1 cellular context compared by ENCODE assay signal in the genomic region with DNA sequence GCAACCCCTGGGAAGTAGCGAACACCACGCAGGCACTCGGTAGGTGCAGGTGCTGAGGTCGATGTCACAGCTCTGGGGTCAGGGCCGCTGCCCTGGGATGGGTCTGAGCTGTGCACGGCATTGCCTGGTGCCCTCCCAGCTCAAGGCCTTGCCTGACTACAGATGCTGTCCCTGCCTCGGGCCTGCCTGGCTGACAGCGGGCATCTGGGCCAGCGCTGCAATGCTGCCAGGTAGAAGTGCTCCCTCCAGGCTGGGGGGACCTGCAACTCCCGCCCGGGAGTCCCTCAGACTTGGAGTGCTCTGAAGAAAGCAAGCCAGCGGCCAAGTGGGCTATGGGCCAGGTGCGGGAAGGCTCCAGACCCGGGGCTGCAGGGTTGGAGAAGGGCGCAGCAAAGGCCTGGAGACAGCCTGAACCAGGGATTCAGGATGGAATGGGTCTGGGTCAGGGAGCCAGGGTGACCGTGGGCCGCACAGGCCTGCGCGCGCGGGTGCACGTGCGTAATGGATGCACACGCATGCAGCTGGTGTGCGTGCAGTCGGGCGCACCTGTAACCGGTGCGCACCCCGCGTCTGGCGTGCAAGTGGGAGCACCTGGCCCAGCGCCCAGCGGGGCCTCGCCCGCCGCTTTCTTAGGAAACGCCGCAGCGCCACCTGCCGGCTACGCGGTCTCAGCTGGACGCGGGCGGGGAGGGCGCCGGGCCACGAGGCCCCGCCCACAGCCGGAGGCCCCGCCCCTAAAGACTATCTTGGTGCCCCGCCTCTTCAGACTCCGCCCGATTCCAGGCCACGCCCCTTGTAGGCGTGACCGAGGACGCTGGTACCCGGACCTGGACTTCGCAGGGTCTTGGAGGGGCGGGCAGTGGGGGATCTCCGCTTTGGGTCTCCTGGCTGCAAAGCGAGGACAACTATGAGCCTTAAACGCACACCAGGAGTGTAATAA.
TF ChIP-seq lines count a peak whose summit lies in the region.

No MANE protein-coding gene starts in this region.

TF ChIP-seq in HepG2, 621 proteins besides CTCF, POLR2A, EP300 and RAD21 (continued from another document and continues in another):
- TF ChIP-seq, protein P1, sequence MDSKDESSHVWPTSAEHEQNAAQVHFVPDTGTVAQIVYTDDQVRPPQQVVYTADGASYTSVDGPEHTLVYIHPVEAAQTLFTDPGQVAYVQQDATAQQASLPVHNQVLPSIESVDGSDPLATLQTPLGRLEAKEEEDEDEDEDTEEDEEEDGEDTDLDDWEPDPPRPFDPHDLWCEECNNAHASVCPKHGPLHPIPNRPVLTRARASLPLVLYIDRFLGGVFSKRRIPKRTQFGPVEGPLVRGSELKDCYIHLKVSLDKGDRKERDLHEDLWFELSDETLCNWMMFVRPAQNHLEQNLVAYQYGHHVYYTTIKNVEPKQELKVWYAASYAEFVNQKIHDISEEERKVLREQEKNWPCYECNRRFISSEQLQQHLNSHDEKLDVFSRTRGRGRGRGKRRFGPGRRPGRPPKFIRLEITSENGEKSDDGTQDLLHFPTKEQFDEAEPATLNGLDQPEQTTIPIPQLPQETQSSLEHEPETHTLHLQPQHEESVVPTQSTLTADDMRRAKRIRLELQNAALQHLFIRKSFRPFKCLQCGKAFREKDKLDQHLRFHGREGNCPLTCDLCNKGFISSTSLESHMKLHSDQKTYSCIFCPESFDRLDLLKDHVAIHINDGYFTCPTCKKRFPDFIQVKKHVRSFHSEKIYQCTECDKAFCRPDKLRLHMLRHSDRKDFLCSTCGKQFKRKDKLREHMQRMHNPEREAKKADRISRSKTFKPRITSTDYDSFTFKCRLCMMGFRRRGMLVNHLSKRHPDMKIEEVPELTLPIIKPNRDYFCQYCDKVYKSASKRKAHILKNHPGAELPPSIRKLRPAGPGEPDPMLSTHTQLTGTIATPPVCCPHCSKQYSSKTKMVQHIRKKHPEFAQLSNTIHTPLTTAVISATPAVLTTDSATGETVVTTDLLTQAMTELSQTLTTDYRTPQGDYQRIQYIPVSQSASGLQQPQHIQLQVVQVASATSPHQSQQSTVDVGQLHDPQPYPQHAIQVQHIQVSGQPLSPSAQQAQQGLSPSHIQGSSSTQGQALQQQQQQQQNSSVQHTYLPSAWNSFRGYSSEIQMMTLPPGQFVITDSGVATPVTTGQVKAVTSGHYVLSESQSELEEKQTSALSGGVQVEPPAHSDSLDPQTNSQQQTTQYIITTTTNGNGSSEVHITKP (CRISPR knock-in tag; IDR thresholded peaks at IDR 0.05; ENCODE audit: low read depth): no peak
- TF ChIP-seq ZC3H13 (CRISPR knock-in tag; IDR thresholded peaks at IDR 0.05) (no peak), MEIS2 (CRISPR knock-in tag; IDR thresholded peaks at IDR 0.05) (peak; percentile 44; the same call in 1 of the 2 replicates), HIVEP1 (CRISPR knock-in tag; IDR thresholded peaks at IDR 0.05) (peak; percentile 14; the same call in 1 of the 2 replicates), ZNF883 (CRISPR knock-in tag; IDR thresholded peaks at IDR 0.05; ENCODE audit: not compliant biosample characterization) (peak; percentile 62), HCFC1 (IDR thresholded peaks at IDR 0.05; ENCODE audit: low read depth, low read length) (no peak), FOXK1 (CRISPR knock-in tag; IDR thresholded peaks at IDR 0.05; ENCODE audit: borderline replicate concordance, low read depth) (no peak), NRL (CRISPR knock-in tag; IDR thresholded peaks at IDR 0.05; ENCODE audit: borderline replicate concordance) (no peak), ZNF615 (CRISPR knock-in tag; IDR thresholded peaks at IDR 0.05; ENCODE audit: borderline replicate concordance) (no peak), HNRNPLL (IDR thresholded peaks at IDR 0.05; ENCODE audit: low read depth, low read length, poor library complexity, severe bottlenecking) (peak; percentile 63), ZNF501 (CRISPR knock-in tag; IDR thresholded peaks at IDR 0.05) (peak; percentile 83), MZF1 (CRISPR knock-in tag; IDR thresholded peaks at IDR 0.05; ENCODE audit: borderline replicate concordance) (no peak), BHLHE40 (IDR thresholded peaks at IDR 0.05; ENCODE audit: low read length) (0 out of 2 replicates have a peak, but pooled peaks have one; percentile 5), ZNF274 (CRISPR knock-in tag; IDR thresholded peaks at IDR 0.05) (0 out of 2 replicates have a peak, but pooled peaks have one; percentile 34), POLR2AphosphoS5 (IDR thresholded peaks at IDR 0.05; ENCODE audit: low read depth, low read length) (no peak), ZNF710 (CRISPR knock-in tag; IDR thresholded peaks at IDR 0.05; ENCODE audit: borderline replicate concordance) (0 out of 2 replicates have a peak, but pooled peaks have one; percentile 27), TOPORS (CRISPR knock-in tag; IDR thresholded peaks at IDR 0.05) (no peak), RXRB (CRISPR knock-in tag; IDR thresholded peaks at IDR 0.05; ENCODE audit: borderline replicate concordance) (0 out of 2 replicates have a peak, but pooled peaks have one; percentile 8), ZNF17 (CRISPR knock-in tag; IDR thresholded peaks at IDR 0.05) (no peak), POLR2AphosphoS2 (IDR thresholded peaks at IDR 0.05; ENCODE audit: low read depth, low read length) (no peak), ZNF317 (CRISPR knock-in tag; IDR thresholded peaks at IDR 0.05) (0 out of 2 replicates have a peak, but pooled peaks have one; percentile 23), KDM6A (CRISPR knock-in tag; IDR thresholded peaks at IDR 0.05; ENCODE audit: low read depth) (no peak), ZNF451 (CRISPR knock-in tag; IDR thresholded peaks at IDR 0.05) (no peak), CBX2 (IDR thresholded peaks at IDR 0.05; ENCODE audit: low read depth, low read length) (no peak), CBX2 (CRISPR knock-in tag; IDR thresholded peaks at IDR 0.05; ENCODE audit: low read depth) (no peak), ZSCAN12 (CRISPR knock-in tag; IDR thresholded peaks at IDR 0.05) (0 out of 2 replicates have a peak, but pooled peaks have one; percentile 63), PRDM15 (CRISPR knock-in tag; IDR thresholded peaks at IDR 0.05) (peak; percentile 81; the same call in 1 of the 2 replicates), SP2 (CRISPR knock-in tag; IDR thresholded peaks at IDR 0.05) (no peak; the same call in 1 of the 2 replicates), ATF1 (CRISPR knock-in tag; IDR thresholded peaks at IDR 0.05) (no peak)
- TF ChIP-seq, protein P2, sequence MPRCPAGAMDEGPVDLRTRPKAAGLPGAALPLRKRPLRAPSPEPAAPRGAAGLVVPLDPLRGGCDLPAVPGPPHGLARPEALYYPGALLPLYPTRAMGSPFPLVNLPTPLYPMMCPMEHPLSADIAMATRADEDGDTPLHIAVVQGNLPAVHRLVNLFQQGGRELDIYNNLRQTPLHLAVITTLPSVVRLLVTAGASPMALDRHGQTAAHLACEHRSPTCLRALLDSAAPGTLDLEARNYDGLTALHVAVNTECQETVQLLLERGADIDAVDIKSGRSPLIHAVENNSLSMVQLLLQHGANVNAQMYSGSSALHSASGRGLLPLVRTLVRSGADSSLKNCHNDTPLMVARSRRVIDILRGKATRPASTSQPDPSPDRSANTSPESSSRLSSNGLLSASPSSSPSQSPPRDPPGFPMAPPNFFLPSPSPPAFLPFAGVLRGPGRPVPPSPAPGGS (CRISPR knock-in tag; IDR thresholded peaks at IDR 0.05): peak; percentile 57; the same call in 1 of the 2 replicates
- TF ChIP-seq, protein P3, sequence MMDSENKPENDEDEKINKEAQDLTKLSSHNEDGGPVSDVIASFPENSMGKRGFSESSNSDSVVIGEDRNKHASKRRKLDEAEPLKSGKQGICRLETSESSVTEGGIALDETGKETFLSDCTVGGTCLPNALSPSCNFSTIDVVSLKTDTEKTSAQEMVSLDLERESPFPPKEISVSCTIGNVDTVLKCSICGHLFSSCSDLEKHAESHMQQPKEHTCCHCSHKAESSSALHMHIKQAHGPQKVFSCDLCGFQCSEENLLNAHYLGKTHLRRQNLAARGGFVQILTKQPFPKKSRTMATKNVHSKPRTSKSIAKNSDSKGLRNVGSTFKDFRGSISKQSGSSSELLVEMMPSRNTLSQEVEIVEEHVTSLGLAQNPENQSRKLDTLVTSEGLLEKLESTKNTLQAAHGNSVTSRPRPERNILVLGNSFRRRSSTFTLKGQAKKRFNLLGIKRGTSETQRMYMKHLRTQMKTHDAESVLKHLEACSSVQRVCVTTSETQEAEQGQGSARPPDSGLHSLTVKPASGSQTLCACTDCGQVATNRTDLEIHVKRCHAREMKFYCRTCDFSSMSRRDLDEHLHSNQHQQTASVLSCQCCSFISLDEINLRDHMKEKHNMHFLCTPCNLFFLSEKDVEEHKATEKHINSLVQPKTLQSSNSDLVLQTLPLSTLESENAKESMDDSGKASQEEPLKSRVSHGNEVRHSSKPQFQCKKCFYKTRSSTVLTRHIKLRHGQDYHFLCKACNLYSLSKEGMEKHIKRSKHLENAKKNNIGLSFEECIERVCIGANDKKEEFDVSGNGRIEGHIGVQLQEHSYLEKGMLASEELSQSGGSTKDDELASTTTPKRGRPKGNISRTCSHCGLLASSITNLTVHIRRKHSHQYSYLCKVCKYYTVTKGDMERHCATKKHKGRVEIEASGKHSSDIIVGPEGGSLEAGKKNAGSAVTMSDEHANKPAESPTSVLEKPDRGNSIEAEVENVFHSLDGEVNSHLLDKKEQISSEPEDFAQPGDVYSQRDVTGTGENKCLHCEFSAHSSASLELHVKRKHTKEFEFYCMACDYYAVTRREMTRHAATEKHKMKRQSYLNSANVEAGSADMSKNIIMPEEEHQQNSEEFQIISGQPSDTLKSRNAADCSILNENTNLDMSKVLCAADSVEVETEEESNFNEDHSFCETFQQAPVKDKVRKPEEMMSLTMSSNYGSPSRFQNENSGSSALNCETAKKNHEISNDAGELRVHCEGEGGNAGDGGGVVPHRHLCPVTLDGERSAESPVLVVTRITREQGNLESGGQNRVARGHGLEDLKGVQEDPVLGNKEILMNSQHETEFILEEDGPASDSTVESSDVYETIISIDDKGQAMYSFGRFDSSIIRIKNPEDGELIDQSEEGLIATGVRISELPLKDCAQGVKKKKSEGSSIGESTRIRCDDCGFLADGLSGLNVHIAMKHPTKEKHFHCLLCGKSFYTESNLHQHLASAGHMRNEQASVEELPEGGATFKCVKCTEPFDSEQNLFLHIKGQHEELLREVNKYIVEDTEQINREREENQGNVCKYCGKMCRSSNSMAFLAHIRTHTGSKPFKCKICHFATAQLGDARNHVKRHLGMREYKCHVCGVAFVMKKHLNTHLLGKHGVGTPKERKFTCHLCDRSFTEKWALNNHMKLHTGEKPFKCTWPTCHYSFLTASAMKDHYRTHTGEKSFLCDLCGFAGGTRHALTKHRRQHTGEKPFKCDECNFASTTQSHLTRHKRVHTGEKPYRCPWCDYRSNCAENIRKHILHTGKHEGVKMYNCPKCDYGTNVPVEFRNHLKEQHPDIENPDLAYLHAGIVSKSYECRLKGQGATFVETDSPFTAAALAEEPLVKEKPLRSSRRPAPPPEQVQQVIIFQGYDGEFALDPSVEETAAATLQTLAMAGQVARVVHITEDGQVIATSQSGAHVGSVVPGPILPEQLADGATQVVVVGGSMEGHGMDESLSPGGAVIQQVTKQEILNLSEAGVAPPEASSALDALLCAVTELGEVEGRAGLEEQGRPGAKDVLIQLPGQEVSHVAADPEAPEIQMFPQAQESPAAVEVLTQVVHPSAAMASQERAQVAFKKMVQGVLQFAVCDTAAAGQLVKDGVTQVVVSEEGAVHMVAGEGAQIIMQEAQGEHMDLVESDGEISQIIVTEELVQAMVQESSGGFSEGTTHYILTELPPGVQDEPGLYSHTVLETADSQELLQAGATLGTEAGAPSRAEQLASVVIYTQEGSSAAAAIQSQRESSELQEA (CRISPR knock-in tag; IDR thresholded peaks at IDR 0.05; ENCODE audit: not compliant biosample characterization): peak; percentile 42
- TF ChIP-seq, protein P4, sequence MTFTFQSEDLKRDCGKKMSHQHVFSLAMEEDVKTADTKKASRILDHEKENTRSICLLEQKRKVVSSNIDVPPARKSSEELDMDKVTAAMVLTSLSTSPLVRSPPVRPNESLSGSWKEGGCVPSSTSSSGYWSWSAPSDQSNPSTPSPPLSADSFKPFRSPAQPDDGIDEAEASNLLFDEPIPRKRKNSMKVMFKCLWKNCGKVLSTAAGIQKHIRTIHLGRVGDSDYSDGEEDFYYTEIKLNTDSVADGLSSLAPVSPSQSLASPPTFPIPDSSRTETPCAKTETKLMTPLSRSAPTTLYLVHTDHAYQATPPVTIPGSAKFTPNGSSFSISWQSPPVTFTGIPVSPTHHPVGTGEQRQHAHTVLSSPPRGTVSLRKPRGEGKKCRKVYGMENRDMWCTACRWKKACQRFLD (CRISPR knock-in tag; IDR thresholded peaks at IDR 0.05; ENCODE audit: borderline replicate concordance): no peak
